Comparison of ENCODE assay signal across 1 cellular context in the genomic region with DNA sequence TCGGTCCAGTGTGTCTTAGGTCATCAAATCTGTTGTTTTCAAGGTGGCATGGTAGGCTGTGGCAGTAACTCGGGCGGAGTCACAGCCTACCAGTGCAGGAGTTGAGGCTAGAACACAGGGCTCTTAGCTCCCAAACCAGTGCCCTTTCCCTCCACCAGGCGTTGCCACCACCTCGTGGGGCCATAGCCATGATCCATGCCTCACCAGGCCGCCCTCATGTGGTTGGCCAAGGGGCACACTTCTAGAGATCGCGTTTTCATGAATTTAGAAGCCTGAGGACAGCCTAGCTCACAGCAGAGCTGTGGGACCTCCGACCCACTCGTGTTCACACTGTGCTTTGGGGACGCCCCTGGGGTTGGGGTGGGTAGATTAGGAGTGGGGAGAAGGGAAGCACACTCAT.
TF ChIP-seq lines count a peak whose summit lies in the region.

No MANE protein-coding gene starts in this region.

TF ChIP-seq in GM23338, 12 proteins besides CTCF, POLR2A, EP300 and RAD21:
- no peak for TF ChIP-seq ZNF462 (CRISPR knock-in tag; IDR thresholded peaks at IDR 0.05)
- TF ChIP-seq EZH2 (IDR thresholded peaks at IDR 0.05; ENCODE audit: low read depth, unreplicated experiment) = no peak
- TF ChIP-seq, protein P1, sequence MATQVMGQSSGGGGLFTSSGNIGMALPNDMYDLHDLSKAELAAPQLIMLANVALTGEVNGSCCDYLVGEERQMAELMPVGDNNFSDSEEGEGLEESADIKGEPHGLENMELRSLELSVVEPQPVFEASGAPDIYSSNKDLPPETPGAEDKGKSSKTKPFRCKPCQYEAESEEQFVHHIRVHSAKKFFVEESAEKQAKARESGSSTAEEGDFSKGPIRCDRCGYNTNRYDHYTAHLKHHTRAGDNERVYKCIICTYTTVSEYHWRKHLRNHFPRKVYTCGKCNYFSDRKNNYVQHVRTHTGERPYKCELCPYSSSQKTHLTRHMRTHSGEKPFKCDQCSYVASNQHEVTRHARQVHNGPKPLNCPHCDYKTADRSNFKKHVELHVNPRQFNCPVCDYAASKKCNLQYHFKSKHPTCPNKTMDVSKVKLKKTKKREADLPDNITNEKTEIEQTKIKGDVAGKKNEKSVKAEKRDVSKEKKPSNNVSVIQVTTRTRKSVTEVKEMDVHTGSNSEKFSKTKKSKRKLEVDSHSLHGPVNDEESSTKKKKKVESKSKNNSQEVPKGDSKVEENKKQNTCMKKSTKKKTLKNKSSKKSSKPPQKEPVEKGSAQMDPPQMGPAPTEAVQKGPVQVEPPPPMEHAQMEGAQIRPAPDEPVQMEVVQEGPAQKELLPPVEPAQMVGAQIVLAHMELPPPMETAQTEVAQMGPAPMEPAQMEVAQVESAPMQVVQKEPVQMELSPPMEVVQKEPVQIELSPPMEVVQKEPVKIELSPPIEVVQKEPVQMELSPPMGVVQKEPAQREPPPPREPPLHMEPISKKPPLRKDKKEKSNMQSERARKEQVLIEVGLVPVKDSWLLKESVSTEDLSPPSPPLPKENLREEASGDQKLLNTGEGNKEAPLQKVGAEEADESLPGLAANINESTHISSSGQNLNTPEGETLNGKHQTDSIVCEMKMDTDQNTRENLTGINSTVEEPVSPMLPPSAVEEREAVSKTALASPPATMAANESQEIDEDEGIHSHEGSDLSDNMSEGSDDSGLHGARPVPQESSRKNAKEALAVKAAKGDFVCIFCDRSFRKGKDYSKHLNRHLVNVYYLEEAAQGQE (IDR thresholded peaks at IDR 0.05; ENCODE audit: unreplicated experiment) = no peak
- no peak for TF ChIP-seq EZH2phosphoT487 (IDR thresholded peaks at IDR 0.05; ENCODE audit: unreplicated experiment)
- TF ChIP-seq POLR2AphosphoS5 (IDR thresholded peaks at IDR 0.05; ENCODE audit: low read depth) = no peak
- TF ChIP-seq ZNF331 (CRISPR knock-in tag; IDR thresholded peaks at IDR 0.05; ENCODE audit: low read depth) = no peak
- TF ChIP-seq CREB1 (CRISPR knock-in tag; IDR thresholded peaks at IDR 0.05; ENCODE audit: low read depth) = no peak
- TF ChIP-seq JUNB (IDR thresholded peaks at IDR 0.05; ENCODE audit: unreplicated experiment) = no peak
- no peak for TF ChIP-seq ZNF114 (CRISPR knock-in tag; IDR thresholded peaks at IDR 0.05)
- TF ChIP-seq, protein P2, sequence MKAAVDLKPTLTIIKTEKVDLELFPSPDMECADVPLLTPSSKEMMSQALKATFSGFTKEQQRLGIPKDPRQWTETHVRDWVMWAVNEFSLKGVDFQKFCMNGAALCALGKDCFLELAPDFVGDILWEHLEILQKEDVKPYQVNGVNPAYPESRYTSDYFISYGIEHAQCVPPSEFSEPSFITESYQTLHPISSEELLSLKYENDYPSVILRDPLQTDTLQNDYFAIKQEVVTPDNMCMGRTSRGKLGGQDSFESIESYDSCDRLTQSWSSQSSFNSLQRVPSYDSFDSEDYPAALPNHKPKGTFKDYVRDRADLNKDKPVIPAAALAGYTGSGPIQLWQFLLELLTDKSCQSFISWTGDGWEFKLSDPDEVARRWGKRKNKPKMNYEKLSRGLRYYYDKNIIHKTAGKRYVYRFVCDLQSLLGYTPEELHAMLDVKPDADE (IDR thresholded peaks at IDR 0.05) = no peak
